Comparison of ENCODE assay signal across 1 cellular context in genomic region chr3:98709433-98709832, GRCh38.
TF ChIP-seq lines count a peak whose summit lies in the region.

No MANE protein-coding gene starts in this region.

TF ChIP-seq in WTC11, 78 proteins besides CTCF, POLR2A, EP300 and RAD21 (continued from another document):
- TF ChIP-seq ATF2 (CRISPR knock-in tag; IDR thresholded peaks at IDR 0.05; ENCODE audit: borderline replicate concordance, low read depth) (no peak), CREM (CRISPR knock-in tag; IDR thresholded peaks at IDR 0.05) (no peak), ZNF219 (CRISPR knock-in tag; IDR thresholded peaks at IDR 0.05; ENCODE audit: borderline replicate concordance) (no peak), ATF1 (CRISPR knock-in tag; IDR thresholded peaks at IDR 0.05) (no peak), ZNF317 (CRISPR knock-in tag; IDR thresholded peaks at IDR 0.05; ENCODE audit: borderline replicate concordance, low read depth) (no peak), RELA (CRISPR knock-in tag; IDR thresholded peaks at IDR 0.05; ENCODE audit: borderline replicate concordance) (no peak), RORB (CRISPR knock-in tag; IDR thresholded peaks at IDR 0.05) (no peak), ELF4 (CRISPR knock-in tag; IDR thresholded peaks at IDR 0.05; ENCODE audit: low read depth) (no peak), JAZF1 (CRISPR knock-in tag; IDR thresholded peaks at IDR 0.05) (no peak)
TF ChIP-seq in WTC11: peak in this region for 0.
